ENCODE assay signal across 22 cellular contexts in genomic region chr12:45930369-45930768, GRCh38.
"Had no signal": no experiment of that assay in that cellular context is flagged by ENCODE, and none has a peak within 500 bp of the region (broad histone marks: within the 10 kb centered on the region; RNA-seq: fewer than 3 reads in every experiment).

No MANE protein-coding gene starts in this region.

- FAIRE-seq: keratinocyte, urothelium cell line had no signal

- H3K4me1 Mint-ChIP-seq: stimulated activated effector memory CD8-positive, alpha-beta T cell treated with anti-CD3 and anti-CD28 coated beads, Interleukin-12 subunit alpha, Interleukin-12 subunit beta, amount 100 ng/mL, for 72 hours had no signal

- H3K27me3 Mint-ChIP-seq: naive thymus-derived CD4-positive, alpha-beta T cell; natural killer cell treated with Interleukin-12 subunit alpha and Interleukin-12 subunit beta and Interleukin-15 and Interleukin-18, amount 100 ng/mL, for 72 hours; progenitor cell of endocrine pancreas; stimulated activated naive CD8-positive, alpha-beta T cell treated with anti-CD3 and anti-CD28 coated beads, Interleukin-15, Interleukin-2, amounts not matched to agents 100 ng/mL and 50 ng/mL, for 24 hours had no signal

- H3K27ac Mint-ChIP-seq: mesothelial cell of epicardium; natural killer cell treated with Interleukin-12 subunit alpha and Interleukin-12 subunit beta and Interleukin-15 and Interleukin-18, amount 100 ng/mL, for 72 hours; progenitor cell of endocrine pancreas; stimulated activated effector memory CD8-positive, alpha-beta T cell treated with anti-CD3 and anti-CD28 coated beads, Interleukin-12 subunit alpha, Interleukin-12 subunit beta, amount 100 ng/mL, for 72 hours; stimulated activated naive CD8-positive, alpha-beta T cell treated with anti-CD3 and anti-CD28 coated beads, Interleukin-15, Interleukin-2, amounts not matched to agents 100 ng/mL and 50 ng/mL, for 24 hours had no signal

- H3K9me3 Mint-ChIP-seq: mesothelial cell of epicardium; naive thymus-derived CD4-positive, alpha-beta T cell; natural killer cell treated with Interleukin-12 subunit alpha and Interleukin-12 subunit beta and Interleukin-15 and Interleukin-18, amount 100 ng/mL, for 72 hours; stimulated activated effector memory CD8-positive, alpha-beta T cell treated with anti-CD3 and anti-CD28 coated beads, Interleukin-12 subunit alpha, Interleukin-12 subunit beta, amount 100 ng/mL, for 72 hours; stimulated activated naive CD8-positive, alpha-beta T cell treated with anti-CD3 and anti-CD28 coated beads, Interleukin-15, Interleukin-2, amounts not matched to agents 100 ng/mL and 50 ng/mL, for 24 hours had no signal

- DNase-seq: hippocampal formation; kidney glomerular epithelial cell; left cardiac atrium; left lung; mesendoderm; naive thymus-derived CD4-positive, alpha-beta T cell; ovary; small intestine; spleen; stimulated activated CD4-positive, alpha-beta T cell treated with anti-CD3 and anti-CD28 coated beads, Interleukin-4, amount 100 ng/mL, for 24 hours; stimulated activated naive CD4-positive, alpha-beta T cell; tibial artery; trophoblast cell; upper lobe of right lung had no signal

- ATAC-seq: left cardiac atrium; left lung; naive thymus-derived CD4-positive, alpha-beta T cell; natural killer cell treated with Interleukin-12 subunit alpha and Interleukin-12 subunit beta and Interleukin-15 and Interleukin-18, amount 100 ng/mL, for 72 hours; sciatic nerve; stimulated activated effector memory CD8-positive, alpha-beta T cell treated with anti-CD3 and anti-CD28 coated beads, Interleukin-12 subunit alpha, Interleukin-12 subunit beta, amount 100 ng/mL, for 72 hours; upper lobe of right lung had no signal

- H3K4me3 Mint-ChIP-seq: mesothelial cell of epicardium; naive thymus-derived CD4-positive, alpha-beta T cell; natural killer cell treated with Interleukin-12 subunit alpha and Interleukin-12 subunit beta and Interleukin-15 and Interleukin-18, amount 100 ng/mL, for 72 hours; stimulated activated effector memory CD8-positive, alpha-beta T cell treated with anti-CD3 and anti-CD28 coated beads, Interleukin-12 subunit alpha, Interleukin-12 subunit beta, amount 100 ng/mL, for 72 hours; stimulated activated naive CD8-positive, alpha-beta T cell treated with anti-CD3 and anti-CD28 coated beads, Interleukin-15, Interleukin-2, amounts not matched to agents 100 ng/mL and 50 ng/mL, for 24 hours had no signal
